8 cellular contexts compared by ENCODE assay signal in the genomic region with DNA sequence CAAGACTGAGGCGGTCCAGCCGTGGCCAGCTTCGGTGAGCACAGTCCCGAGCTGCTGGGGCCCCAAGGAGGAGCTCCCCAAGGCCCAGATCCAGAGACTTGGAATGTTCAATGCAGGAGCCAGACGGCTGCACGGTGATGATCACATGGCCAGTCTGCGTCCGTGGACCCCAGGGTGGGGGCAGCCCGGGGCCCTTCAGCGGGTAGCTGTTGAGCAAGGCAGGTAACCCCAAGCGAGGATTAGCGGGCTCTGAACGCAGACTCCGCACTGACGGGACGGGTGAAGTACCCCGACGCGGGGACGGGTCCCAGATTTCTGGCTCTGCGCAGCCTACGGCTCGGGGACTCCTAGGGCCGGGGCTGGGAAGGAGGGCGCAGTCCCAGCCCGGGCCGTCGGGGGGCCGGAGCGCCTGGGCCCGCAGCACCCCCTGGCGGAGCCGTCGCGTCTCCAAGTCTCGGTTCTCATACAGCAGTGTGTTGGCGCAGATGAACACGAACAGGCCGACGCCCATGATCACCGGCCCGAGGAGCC. TPM values are rescaled to one million over a fixed set of nuclear protein-coding genes. Genes with fewer than 3 reads are reported as not detected.
DNase-seq lines count a peak whose midpoint lies in the region; ATAC-seq and TF ChIP-seq lines count a peak whose summit lies in the region.

No MANE protein-coding gene starts in this region.

- H3K4me1 Mint-ChIP-seq in activated naive CD8-positive, alpha-beta T cell treated with anti-CD3 and anti-CD28 coated beads for 36 hours: peaks cover 4% of the 10 kb centered on the region

- no peak overlapping the region for H3K27ac Mint-ChIP-seq in activated naive CD8-positive, alpha-beta T cell treated with anti-CD3 and anti-CD28 coated beads for 36 hours

- ATAC-seq in SK-N-SH treated with all-trans-retinoic acid at 6 μM for 48 hours: peak; percentile 15; the same call in 1 of the 3 replicates
- no peak for ATAC-seq in HG03342 (IDR thresholded peaks at IDR 0.05; ENCODE audit: unreplicated experiment)

- H3K27me3 Mint-ChIP-seq in activated naive CD8-positive, alpha-beta T cell treated with anti-CD3 and anti-CD28 coated beads for 36 hours: peaks cover 23% of the 10 kb centered on the region

- DNase-seq in DMS53 (lab: John Stamatoyannopoulos, UW) (peak; percentile 71), DMS53 treated with DMSO at 0.1 percent for 48 hours (lab: John Stamatoyannopoulos, UW; ENCODE audit: unreplicated experiment) (no peak), islet precursor cell (peak; percentile 85), GOT3 (lab: John Stamatoyannopoulos, UW) (no peak)
- peak; percentile 81 for DNase-seq in activated naive CD8-positive, alpha-beta T cell treated with anti-CD3 and anti-CD28 coated beads for 36 hours
- peak in 2 of 3 donors; percentile 30 to 53 for DNase-seq in stimulated activated CD4-positive, alpha-beta T cell treated with anti-CD3 and anti-CD28 coated beads, TNF-alpha, amount 100 ng/mL, for 1 hour (ENCODE audit: low read depth in 3 of 3, low spot score in 1 of 3)

- peaks cover 11% of the 10 kb centered on the region for H3K36me3 Mint-ChIP-seq in activated naive CD8-positive, alpha-beta T cell treated with anti-CD3 and anti-CD28 coated beads for 36 hours

- H3K4me3 Mint-ChIP-seq in activated naive CD8-positive, alpha-beta T cell treated with anti-CD3 and anti-CD28 coated beads for 36 hours: no peak overlapping the region

- no peaks in the 10 kb centered on the region for H3K9me3 Mint-ChIP-seq in activated naive CD8-positive, alpha-beta T cell treated with anti-CD3 and anti-CD28 coated beads for 36 hours

TF ChIP-seq in SK-N-SH treated with all-trans-retinoic acid at 6 μM for 48 hours, 23 proteins besides CTCF, POLR2A, EP300 and RAD21:
- TF ChIP-seq ISL1 (CRISPR knock-in tag; IDR thresholded peaks at IDR 0.05) (no peak), CSDC2 (CRISPR knock-in tag; IDR thresholded peaks at IDR 0.05) (no peak), SNAI2 (CRISPR knock-in tag; IDR thresholded peaks at IDR 0.05) (no peak), ZFP30 (CRISPR knock-in tag; IDR thresholded peaks at IDR 0.05) (no peak), ESRRG (CRISPR knock-in tag; IDR thresholded peaks at IDR 0.05) (no peak), ZC3H10 (CRISPR knock-in tag; IDR thresholded peaks at IDR 0.05) (no peak), ZNF70 (CRISPR knock-in tag; IDR thresholded peaks at IDR 0.05) (no peak), PPARA (CRISPR knock-in tag; IDR thresholded peaks at IDR 0.05; ENCODE audit: borderline replicate concordance) (no peak), BACH2 (CRISPR knock-in tag; IDR thresholded peaks at IDR 0.05; ENCODE audit: borderline replicate concordance) (no peak), ZNF565 (CRISPR knock-in tag; conservative IDR thresholded peaks at IDR 0.05; ENCODE audit: low read depth) (no peak), CSRNP3 (CRISPR knock-in tag; IDR thresholded peaks at IDR 0.05) (no peak), ZNF8 (CRISPR knock-in tag; IDR thresholded peaks at IDR 0.05) (no peak), TOX (CRISPR knock-in tag; IDR thresholded peaks at IDR 0.05; ENCODE audit: borderline replicate concordance) (no peak), POU6F1 (CRISPR knock-in tag; IDR thresholded peaks at IDR 0.05; ENCODE audit: borderline replicate concordance, low read depth) (no peak), GLIS3 (CRISPR knock-in tag; IDR thresholded peaks at IDR 0.05) (no peak), PATZ1 (CRISPR knock-in tag; IDR thresholded peaks at IDR 0.05; ENCODE audit: borderline replicate concordance) (no peak)
- TF ChIP-seq, protein P1, sequence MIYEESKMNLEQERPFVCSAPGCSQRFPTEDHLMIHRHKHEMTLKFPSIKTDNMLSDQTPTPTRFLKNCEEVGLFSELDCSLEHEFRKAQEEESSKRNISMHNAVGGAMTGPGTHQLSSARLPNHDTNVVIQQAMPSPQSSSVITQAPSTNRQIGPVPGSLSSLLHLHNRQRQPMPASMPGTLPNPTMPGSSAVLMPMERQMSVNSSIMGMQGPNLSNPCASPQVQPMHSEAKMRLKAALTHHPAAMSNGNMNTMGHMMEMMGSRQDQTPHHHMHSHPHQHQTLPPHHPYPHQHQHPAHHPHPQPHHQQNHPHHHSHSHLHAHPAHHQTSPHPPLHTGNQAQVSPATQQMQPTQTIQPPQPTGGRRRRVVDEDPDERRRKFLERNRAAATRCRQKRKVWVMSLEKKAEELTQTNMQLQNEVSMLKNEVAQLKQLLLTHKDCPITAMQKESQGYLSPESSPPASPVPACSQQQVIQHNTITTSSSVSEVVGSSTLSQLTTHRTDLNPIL (CRISPR knock-in tag; IDR thresholded peaks at IDR 0.05; ENCODE audit: low read depth): no peak

RNA-seq across cellular contexts. Expression of gene TMEM200B, which starts 2.7 kb away (rescaled TPM):
- under 1 TPM; 0.90 to 0.99 TPM for total RNA-seq in activated naive CD8-positive, alpha-beta T cell treated with anti-CD3 and anti-CD28 coated beads for 36 hours

Comparison
In these comparisons a context has a peak if more than half of its experiments do, and no peak if none do; other contexts are left out.
1. DNase-seq: peak in DMS53 (single experiment), activated naive CD8-positive, alpha-beta T cell treated with anti-CD3 and anti-CD28 coated beads for 36 hours (single experiment), islet precursor cell (single experiment) and stimulated activated CD4-positive, alpha-beta T cell treated with anti-CD3 and anti-CD28 coated beads, TNF-alpha, amount 100 ng/mL, for 1 hour (2 of 3); none in DMS53 treated with DMSO at 0.1 percent for 48 hours (single experiment) and GOT3 (single experiment).